In the genomic region with DNA sequence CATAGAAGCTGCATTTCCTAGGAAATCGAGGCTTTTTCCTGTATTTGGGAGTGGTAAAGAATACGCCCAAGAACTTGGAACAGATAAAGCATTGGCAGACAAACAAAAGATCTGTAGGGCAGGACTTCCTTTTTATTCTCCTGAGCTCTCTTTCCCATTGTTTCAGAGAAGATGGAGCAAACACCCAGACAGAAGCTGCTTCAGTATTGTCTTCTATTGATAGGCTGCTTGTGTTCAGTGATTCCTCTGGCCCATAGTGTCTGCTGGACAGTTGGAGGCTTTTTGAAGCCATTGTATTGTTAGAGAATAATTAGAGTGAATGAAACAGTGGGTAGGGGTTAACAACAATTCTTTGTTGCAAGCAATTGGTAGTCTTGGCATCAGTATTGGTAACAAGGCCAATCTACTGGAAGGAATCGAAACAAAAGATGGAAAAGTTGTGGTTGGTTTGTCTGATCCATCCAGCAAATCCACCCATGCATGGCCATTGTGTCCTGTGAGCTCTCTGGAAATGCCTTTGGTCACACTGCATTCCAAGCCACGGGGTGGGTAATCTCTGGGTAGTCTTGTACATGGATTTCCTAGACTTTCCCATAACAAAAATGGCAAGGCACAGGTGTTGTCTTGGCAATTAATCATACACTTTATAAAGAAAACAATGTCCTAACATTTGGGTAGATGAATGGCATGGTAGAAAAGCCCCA, we compare ENCODE assay signal across 15 cellular contexts.
DNase-seq lines count a peak whose midpoint lies in the region; ATAC-seq and TF ChIP-seq lines count a peak whose summit lies in the region.
"Had no signal": no experiment of that assay in that cellular context is flagged by ENCODE, and none has a peak within 500 bp of the region (broad histone marks: within the 10 kb centered on the region; RNA-seq: fewer than 3 reads in every experiment).

No MANE protein-coding gene starts in this region.

- TF ChIP-seq CTCF in HCT116 (IDR thresholded peaks at IDR 0.05 in 2 of 3, conservative IDR thresholded peaks at IDR 0.05 in 1 of 3; ENCODE audit: borderline replicate concordance in 1 of 3, insufficient read depth in 1 of 3, low read depth in 2 of 3, low read length in 2 of 3) = no peak
- no peak for TF ChIP-seq CTCF in cardiac fibroblast (IDR thresholded peaks at IDR 0.05; ENCODE audit: low read depth, low read length)
- no peak for TF ChIP-seq CTCF in stomach (IDR thresholded peaks at IDR 0.05)
- TF ChIP-seq CTCF in CD4-positive, alpha-beta T cell (IDR thresholded peaks at IDR 0.05) = no peak

- no peak for TF ChIP-seq EP300 in stomach (IDR thresholded peaks at IDR 0.05)

- no peak overlapping the region for H2AFZ ChIP-seq in HCT116 (ENCODE audit: low read depth, low read length, poor library complexity, severe bottlenecking)

- no peak overlapping the region for H3K27ac Mint-ChIP-seq in CD4-positive, alpha-beta T cell
- H3K27ac Mint-ChIP-seq: B cell had no signal

- H3K4me3 ChIP-seq in HCT116 (replicated peaks in 1 of 2; ENCODE audit: low read depth in 1 of 2, low read length in 2 of 2) (no peak overlapping the region), cardiac fibroblast (replicated peaks in 1 of 2; ENCODE audit: low read depth in 2 of 2, low read length in 2 of 2) (no peak overlapping the region), mucosa of rectum (ENCODE audit: low read length in 2 of 2) (no peak overlapping the region), stomach (no peak overlapping the region)

- H3K36me3 ChIP-seq in HCT116 (ENCODE audit: control insufficient read depth in 1 of 2, insufficient read depth in 2 of 2, low read length in 2 of 2) = no peaks in the 10 kb centered on the region
- H3K36me3 ChIP-seq in mucosa of rectum (ENCODE audit: control insufficient read depth in 2 of 2, insufficient read depth in 2 of 2, low read length in 2 of 2) = no peaks in the 10 kb centered on the region
- no peaks in the 10 kb centered on the region for H3K36me3 ChIP-seq in stomach

- H4K20me1 ChIP-seq in HCT116 (ENCODE audit: insufficient read depth) = no peaks in the 10 kb centered on the region

- no peaks in the 10 kb centered on the region for H3K36me3 Mint-ChIP-seq in CD4-positive, alpha-beta T cell (ENCODE audit: low read depth)
- H3K36me3 Mint-ChIP-seq: naive thymus-derived CD8-positive, alpha-beta T cell had no signal

- peaks cover 21% of the 10 kb centered on the region for H3K4me1 Mint-ChIP-seq in CD4-positive, alpha-beta T cell (ENCODE audit: low read depth)

- ATAC-seq in HCT116 = no peak
- no peak for ATAC-seq in CD4-positive, alpha-beta T cell (ENCODE audit: poor library complexity)
- ATAC-seq: naive thymus-derived CD8-positive, alpha-beta T cell had no signal

- 37 to 49% (median 45%) methylated on average over 4 of the region's 4 CpGs for WGBS in stomach, 5 donors

- H3K4me1 ChIP-seq in HCT116 (ENCODE audit: control insufficient read depth in 1 of 2, insufficient read depth in 2 of 2, low read length in 2 of 2) (peaks cover 26 to 66% of the 10 kb centered on the region in 2 experiments), mucosa of rectum (ENCODE audit: control insufficient read depth in 2 of 2, insufficient read depth in 2 of 2, low read length in 2 of 2) (peaks cover 43 to 73% of the 10 kb centered on the region in 2 donors), stomach (peaks cover 50 to 97% (median 74%) of the 10 kb centered on the region in 4 donors)

- no peak overlapping the region for H3K4me2 ChIP-seq in HCT116 (ENCODE audit: low read length)

- no peaks in the 10 kb centered on the region for H3K9me3 ChIP-seq in HCT116 (ENCODE audit: control insufficient read depth in 1 of 2, insufficient read depth in 1 of 2, low read depth in 1 of 2, low read length in 2 of 2)
- no peaks in the 10 kb centered on the region for H3K9me3 ChIP-seq in mucosa of rectum (ENCODE audit: control insufficient read depth in 2 of 2, low read length in 2 of 2)
- H3K9me3 ChIP-seq in stomach = no peaks in the 10 kb centered on the region
- no peaks in the 10 kb centered on the region for H3K9me3 ChIP-seq in CD4-positive, alpha-beta T cell (ENCODE audit: control insufficient read depth, low read length)

- no peaks in the 10 kb centered on the region for H3K9me2 ChIP-seq in HCT116 (ENCODE audit: insufficient read depth)

- no peak for TF ChIP-seq POLR2A in HCT116 (IDR thresholded peaks at IDR 0.05; ENCODE audit: borderline replicate concordance, extremely low read depth, insufficient read depth, insufficient read length)
- TF ChIP-seq POLR2A in stomach (IDR thresholded peaks at IDR 0.05) = no peak

- H3K9me3 Mint-ChIP-seq in CD4-positive, alpha-beta T cell = no peaks in the 10 kb centered on the region
- H3K9me3 Mint-ChIP-seq: naive thymus-derived CD8-positive, alpha-beta T cell had no signal

- BruUV-seq in HCT116 (replicated peaks; lab: Mats Ljungman, UMichigan) = no TSS peak

- no peaks in the 10 kb centered on the region for H3K79me2 ChIP-seq in HCT116 (ENCODE audit: insufficient read depth, low read length)

- RAD21 ChIA-PET in HCT116 (lab: Charles Lee; ENCODE audit: low non-redundant PET in 1 of 2, low total read pairs in 2 of 2, uncharacterized antibody in 2 of 2, unreplicated experiment in 2 of 2) = no interaction called here

- CTCF ChIA-PET in HCT116 (lab: Charles Lee) = no interaction called here
- CTCF ChIA-PET in CD4-positive, alpha-beta T cell (lab: Charles Lee) = interaction anchor here (1.1 kb wide), 1 partner anchor 600 kb away, joined by 4 read pairs; no protein-coding TSS in a partner anchor

- H3K27ac ChIP-seq in HCT116 (ENCODE audit: low read depth, low read length) (peak overlapping the region; percentile 15; the same call in 1 of the 2 replicates), mucosa of rectum (ENCODE audit: low read depth in 2 of 2, low read length in 2 of 2) (peak overlapping the region; percentile 68 to 70), stomach (peak overlapping the region in 4 of 5 donors; percentile 77 to 89 (median 84))
- no peak overlapping the region for H3K27ac ChIP-seq in CD4-positive, alpha-beta T cell (ENCODE audit: low read depth, low read length)

- intact Hi-C loops in HCT116 (cut with micrococcal nuclease) (no loop called here), stomach (cut with DNase I; ENCODE audit: low total_unique reads) (no loop called here)
- intact Hi-C loops in CD4-positive, alpha-beta T cell (cut with DNase I, micrococcal nuclease) = loop anchor here in 1 of 2 experiments (10.0 kb wide), 1 partner anchor 860 kb away; no protein-coding TSS in a partner anchor

- DNase-seq in HCT116 (ENCODE audit: low read depth, low spot score) (no peak), cardiac fibroblast (ENCODE audit: low read depth in 2 of 2) (peak; percentile 29 to 41), stomach (no peak), NCI-H1436 treated with DMSO at 0.1 percent for 48 hours (lab: John Stamatoyannopoulos, UW) (no peak), NCI-H2107 treated with DMSO at 0.1 percent for 48 hours (lab: John Stamatoyannopoulos, UW; ENCODE audit: unreplicated experiment) (no peak)
- no peak for DNase-seq in CD4-positive, alpha-beta T cell
- no peak for DNase-seq in stimulated activated CD4-positive, alpha-beta T cell treated with anti-CD3 and anti-CD28 coated beads, Interleukin-12 subunit alpha, Interleukin-12 subunit beta, amount 100 ng/mL, for 4 hours
- DNase-seq: activated CD4-positive, alpha-beta T cell treated with anti-CD3 and anti-CD28 coated beads for 1 hour; aorta; DND-41; Kasumi-1; naive thymus-derived CD8-positive, alpha-beta T cell; SW 1271 had no signal

- H3K27me3 Mint-ChIP-seq in CD4-positive, alpha-beta T cell = no peaks in the 10 kb centered on the region
- H3K27me3 Mint-ChIP-seq: B cell; naive thymus-derived CD8-positive, alpha-beta T cell had no signal

- no peak overlapping the region for H3K9ac ChIP-seq in HCT116 (ENCODE audit: low read length)
- H3K9ac ChIP-seq in mucosa of rectum (ENCODE audit: low read depth in 1 of 2, low read length in 2 of 2) = no peak overlapping the region

- H3K27me3 ChIP-seq in HCT116 (ENCODE audit: insufficient read depth, low read length) = no peaks in the 10 kb centered on the region
- H3K27me3 ChIP-seq in mucosa of rectum (ENCODE audit: control insufficient read depth in 2 of 2, insufficient read depth in 2 of 2, low read length in 2 of 2) = no peaks in the 10 kb centered on the region
- H3K27me3 ChIP-seq in stomach = no peaks in the 10 kb centered on the region
- H3K27me3 ChIP-seq in CD4-positive, alpha-beta T cell (ENCODE audit: control insufficient read depth, insufficient read depth, low read length) = no peaks in the 10 kb centered on the region

- TF ChIP-seq RAD21 in HCT116 (IDR thresholded peaks at IDR 0.05; ENCODE audit: low read depth) = no peak

- H3K4me3 Mint-ChIP-seq in CD4-positive, alpha-beta T cell = no peak overlapping the region
- H3K4me3 Mint-ChIP-seq: B cell; naive thymus-derived CD8-positive, alpha-beta T cell had no signal

- POLR2A ChIA-PET in HCT116 (lab: Charles Lee) = interaction anchor here (0.6 kb wide), 1 partner anchor 548 kb away, joined by 3 read pairs; no protein-coding TSS in a partner anchor
- POLR2A ChIA-PET in CD4-positive, alpha-beta T cell (lab: Charles Lee) = no interaction called here

TF ChIP-seq in HCT116, 20 proteins besides CTCF, POLR2A, EP300 and RAD21 (continues in another document):
- TF ChIP-seq SRF (IDR thresholded peaks at IDR 0.05; ENCODE audit: low read depth) (no peak), ELF1 (IDR thresholded peaks at IDR 0.05; ENCODE audit: borderline replicate concordance, low read depth) (no peak), YY1 (IDR thresholded peaks at IDR 0.05; ENCODE audit: extremely low read depth, insufficient replicate concordance, low read depth, low read length) (no peak), EZH2 (IDR thresholded peaks at IDR 0.05) (no peak), SP1 (IDR thresholded peaks at IDR 0.05; ENCODE audit: low read depth) (no peak), CBX3 (IDR thresholded peaks at IDR 0.05; ENCODE audit: low read depth) (no peak)
- TF ChIP-seq, protein P1, sequence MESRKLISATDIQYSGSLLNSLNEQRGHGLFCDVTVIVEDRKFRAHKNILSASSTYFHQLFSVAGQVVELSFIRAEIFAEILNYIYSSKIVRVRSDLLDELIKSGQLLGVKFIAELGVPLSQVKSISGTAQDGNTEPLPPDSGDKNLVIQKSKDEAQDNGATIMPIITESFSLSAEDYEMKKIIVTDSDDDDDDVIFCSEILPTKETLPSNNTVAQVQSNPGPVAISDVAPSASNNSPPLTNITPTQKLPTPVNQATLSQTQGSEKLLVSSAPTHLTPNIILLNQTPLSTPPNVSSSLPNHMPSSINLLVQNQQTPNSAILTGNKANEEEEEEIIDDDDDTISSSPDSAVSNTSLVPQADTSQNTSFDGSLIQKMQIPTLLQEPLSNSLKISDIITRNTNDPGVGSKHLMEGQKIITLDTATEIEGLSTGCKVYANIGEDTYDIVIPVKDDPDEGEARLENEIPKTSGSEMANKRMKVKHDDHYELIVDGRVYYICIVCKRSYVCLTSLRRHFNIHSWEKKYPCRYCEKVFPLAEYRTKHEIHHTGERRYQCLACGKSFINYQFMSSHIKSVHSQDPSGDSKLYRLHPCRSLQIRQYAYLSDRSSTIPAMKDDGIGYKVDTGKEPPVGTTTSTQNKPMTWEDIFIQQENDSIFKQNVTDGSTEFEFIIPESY (IDR thresholded peaks at IDR 0.05; ENCODE audit: extremely low read depth, insufficient replicate concordance, low read length) = no peak

Comparison
In these comparisons a context has a peak if more than half of its experiments do, and no peak if none do; other contexts are left out.
1. DNase-seq: peak in cardiac fibroblast (2 of 2); none in HCT116 (single experiment), stomach (single experiment), CD4-positive, alpha-beta T cell (0 of 10), NCI-H1436 treated with DMSO at 0.1 percent for 48 hours (single experiment), NCI-H2107 treated with DMSO at 0.1 percent for 48 hours (single experiment) and stimulated activated CD4-positive, alpha-beta T cell treated with anti-CD3 and anti-CD28 coated beads, Interleukin-12 subunit alpha, Interleukin-12 subunit beta, amount 100 ng/mL, for 4 hours (single experiment).